Comparison of ENCODE assay signal across 1 cellular context in the genomic region with DNA sequence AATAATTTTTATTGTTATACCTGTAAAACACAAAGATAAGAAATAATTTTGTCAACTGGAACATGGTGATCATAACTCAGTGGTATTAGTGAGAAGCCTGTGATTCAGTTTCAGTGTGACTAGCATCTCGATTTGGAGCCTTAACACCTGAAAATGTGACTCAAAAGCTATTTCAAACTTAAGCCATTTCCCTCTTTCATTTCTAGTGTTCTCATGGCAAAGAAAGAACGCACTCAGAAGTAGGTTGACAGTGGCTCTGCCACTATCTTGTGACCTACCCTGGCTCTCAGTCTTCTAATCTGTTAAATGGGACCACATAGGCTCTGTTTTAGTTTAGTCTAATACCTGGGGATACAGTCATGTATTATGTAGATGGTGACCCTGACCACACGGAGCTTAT.
TF ChIP-seq lines count a peak whose summit lies in the region.

No MANE protein-coding gene starts in this region.

TF ChIP-seq in GM12878, 131 proteins besides CTCF, POLR2A, EP300 and RAD21 (continued from another document and continues in another):
- TF ChIP-seq, protein P1, sequence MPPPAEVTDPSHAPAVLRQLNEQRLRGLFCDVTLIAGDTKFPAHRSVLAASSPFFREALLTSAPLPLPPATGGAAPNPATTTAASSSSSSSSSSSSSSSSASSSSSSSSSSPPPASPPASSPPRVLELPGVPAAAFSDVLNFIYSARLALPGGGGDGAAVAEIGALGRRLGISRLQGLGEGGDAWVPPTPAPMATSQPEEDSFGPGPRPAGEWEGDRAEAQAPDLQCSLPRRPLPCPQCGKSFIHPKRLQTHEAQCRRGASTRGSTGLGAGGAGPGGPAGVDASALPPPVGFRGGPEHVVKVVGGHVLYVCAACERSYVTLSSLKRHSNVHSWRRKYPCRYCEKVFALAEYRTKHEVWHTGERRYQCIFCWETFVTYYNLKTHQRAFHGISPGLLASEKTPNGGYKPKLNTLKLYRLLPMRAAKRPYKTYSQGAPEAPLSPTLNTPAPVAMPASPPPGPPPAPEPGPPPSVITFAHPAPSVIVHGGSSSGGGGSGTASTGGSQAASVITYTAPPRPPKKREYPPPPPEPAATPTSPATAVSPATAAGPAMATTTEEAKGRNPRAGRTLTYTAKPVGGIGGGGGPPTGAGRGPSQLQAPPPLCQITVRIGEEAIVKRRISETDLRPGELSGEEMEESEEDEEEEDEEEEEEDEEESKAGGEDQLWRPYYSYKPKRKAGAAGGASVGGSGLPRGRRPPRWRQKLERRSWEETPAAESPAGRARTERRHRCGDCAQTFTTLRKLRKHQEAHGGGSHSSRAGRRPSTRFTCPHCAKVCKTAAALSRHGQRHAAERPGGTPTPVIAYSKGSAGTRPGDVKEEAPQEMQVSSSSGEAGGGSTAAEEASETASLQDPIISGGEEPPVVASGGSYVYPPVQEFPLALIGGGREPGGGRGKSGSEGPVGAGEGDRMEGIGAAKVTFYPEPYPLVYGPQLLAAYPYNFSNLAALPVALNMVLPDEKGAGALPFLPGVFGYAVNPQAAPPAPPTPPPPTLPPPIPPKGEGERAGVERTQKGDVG (CRISPR knock-in tag; IDR thresholded peaks at IDR 0.05), result no peak
- TF ChIP-seq CEBPB (IDR thresholded peaks at IDR 0.05; ENCODE audit: borderline replicate concordance in 1 of 2, low read depth in 2 of 2, low read length in 2 of 2), result no peak
- TF ChIP-seq MEF2B (IDR thresholded peaks at IDR 0.05; ENCODE audit: partially characterized antibody, poor library complexity, severe bottlenecking), result peak; percentile 79
- no peak for TF ChIP-seq SRF (IDR thresholded peaks at IDR 0.05; ENCODE audit: low read depth in 2 of 2, low read length in 2 of 2)
- TF ChIP-seq, protein P2, sequence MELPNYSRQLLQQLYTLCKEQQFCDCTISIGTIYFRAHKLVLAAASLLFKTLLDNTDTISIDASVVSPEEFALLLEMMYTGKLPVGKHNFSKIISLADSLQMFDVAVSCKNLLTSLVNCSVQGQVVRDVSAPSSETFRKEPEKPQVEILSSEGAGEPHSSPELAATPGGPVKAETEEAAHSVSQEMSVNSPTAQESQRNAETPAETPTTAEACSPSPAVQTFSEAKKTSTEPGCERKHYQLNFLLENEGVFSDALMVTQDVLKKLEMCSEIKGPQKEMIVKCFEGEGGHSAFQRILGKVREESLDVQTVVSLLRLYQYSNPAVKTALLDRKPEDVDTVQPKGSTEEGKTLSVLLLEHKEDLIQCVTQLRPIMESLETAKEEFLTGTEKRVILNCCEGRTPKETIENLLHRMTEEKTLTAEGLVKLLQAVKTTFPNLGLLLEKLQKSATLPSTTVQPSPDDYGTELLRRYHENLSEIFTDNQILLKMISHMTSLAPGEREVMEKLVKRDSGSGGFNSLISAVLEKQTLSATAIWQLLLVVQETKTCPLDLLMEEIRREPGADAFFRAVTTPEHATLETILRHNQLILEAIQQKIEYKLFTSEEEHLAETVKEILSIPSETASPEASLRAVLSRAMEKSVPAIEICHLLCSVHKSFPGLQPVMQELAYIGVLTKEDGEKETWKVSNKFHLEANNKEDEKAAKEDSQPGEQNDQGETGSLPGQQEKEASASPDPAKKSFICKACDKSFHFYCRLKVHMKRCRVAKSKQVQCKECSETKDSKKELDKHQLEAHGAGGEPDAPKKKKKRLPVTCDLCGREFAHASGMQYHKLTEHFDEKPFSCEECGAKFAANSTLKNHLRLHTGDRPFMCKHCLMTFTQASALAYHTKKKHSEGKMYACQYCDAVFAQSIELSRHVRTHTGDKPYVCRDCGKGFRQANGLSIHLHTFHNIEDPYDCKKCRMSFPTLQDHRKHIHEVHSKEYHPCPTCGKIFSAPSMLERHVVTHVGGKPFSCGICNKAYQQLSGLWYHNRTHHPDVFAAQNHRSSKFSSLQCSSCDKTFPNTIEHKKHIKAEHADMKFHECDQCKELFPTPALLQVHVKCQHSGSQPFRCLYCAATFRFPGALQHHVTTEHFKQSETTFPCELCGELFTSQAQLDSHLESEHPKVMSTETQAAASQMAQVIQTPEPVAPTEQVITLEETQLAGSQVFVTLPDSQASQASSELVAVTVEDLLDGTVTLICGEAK (IDR thresholded peaks at IDR 0.05; ENCODE audit: borderline replicate concordance), result no peak
- TF ChIP-seq RBBP5 (conservative IDR thresholded peaks at IDR 0.05), result no peak
- peak; percentile 29; the same call in 1 of the 2 replicates for TF ChIP-seq TCF7 (IDR thresholded peaks at IDR 0.05; ENCODE audit: borderline replicate concordance)
- no peak for TF ChIP-seq WRNIP1 (IDR thresholded peaks at IDR 0.05; ENCODE audit: borderline replicate concordance, low read depth, low read length)
- peak; percentile 84 for TF ChIP-seq RUNX3 (IDR thresholded peaks at IDR 0.05; ENCODE audit: low read length)
- no peak for TF ChIP-seq SUZ12 (IDR thresholded peaks at IDR 0.05; ENCODE audit: unreplicated experiment)
- TF ChIP-seq TAF1 (IDR thresholded peaks at IDR 0.05; ENCODE audit: borderline replicate concordance, low read depth, low read length), result no peak
- no peak for TF ChIP-seq SMC3 (IDR thresholded peaks at IDR 0.05; ENCODE audit: borderline replicate concordance, low read length)
- TF ChIP-seq, protein P3, sequence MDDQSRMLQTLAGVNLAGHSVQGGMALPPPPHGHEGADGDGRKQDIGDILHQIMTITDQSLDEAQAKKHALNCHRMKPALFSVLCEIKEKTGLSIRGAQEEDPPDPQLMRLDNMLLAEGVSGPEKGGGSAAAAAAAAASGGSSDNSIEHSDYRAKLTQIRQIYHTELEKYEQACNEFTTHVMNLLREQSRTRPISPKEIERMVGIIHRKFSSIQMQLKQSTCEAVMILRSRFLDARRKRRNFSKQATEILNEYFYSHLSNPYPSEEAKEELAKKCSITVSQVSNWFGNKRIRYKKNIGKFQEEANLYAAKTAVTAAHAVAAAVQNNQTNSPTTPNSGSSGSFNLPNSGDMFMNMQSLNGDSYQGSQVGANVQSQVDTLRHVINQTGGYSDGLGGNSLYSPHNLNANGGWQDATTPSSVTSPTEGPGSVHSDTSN (IDR thresholded peaks at IDR 0.05; ENCODE audit: insufficient replicate concordance, low read depth, low read length), result no peak
- no peak for TF ChIP-seq ZNF207 (IDR thresholded peaks at IDR 0.05; ENCODE audit: borderline replicate concordance)
- TF ChIP-seq TCF12 (IDR thresholded peaks at IDR 0.05; ENCODE audit: low read depth, low read length), result peak; percentile 66; the same call in 1 of the 2 replicates
- peak; percentile 41; the same call in 1 of the 2 replicates for TF ChIP-seq CHD4 (IDR thresholded peaks at IDR 0.05)
- TF ChIP-seq, protein P4, sequence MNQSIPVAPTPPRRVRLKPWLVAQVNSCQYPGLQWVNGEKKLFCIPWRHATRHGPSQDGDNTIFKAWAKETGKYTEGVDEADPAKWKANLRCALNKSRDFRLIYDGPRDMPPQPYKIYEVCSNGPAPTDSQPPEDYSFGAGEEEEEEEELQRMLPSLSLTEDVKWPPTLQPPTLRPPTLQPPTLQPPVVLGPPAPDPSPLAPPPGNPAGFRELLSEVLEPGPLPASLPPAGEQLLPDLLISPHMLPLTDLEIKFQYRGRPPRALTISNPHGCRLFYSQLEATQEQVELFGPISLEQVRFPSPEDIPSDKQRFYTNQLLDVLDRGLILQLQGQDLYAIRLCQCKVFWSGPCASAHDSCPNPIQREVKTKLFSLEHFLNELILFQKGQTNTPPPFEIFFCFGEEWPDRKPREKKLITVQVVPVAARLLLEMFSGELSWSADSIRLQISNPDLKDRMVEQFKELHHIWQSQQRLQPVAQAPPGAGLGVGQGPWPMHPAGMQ (IDR thresholded peaks at IDR 0.05; ENCODE audit: borderline replicate concordance), result no peak
- peak; percentile 32; the same call in 1 of the 2 replicates for TF ChIP-seq RAD51 (IDR thresholded peaks at IDR 0.05)
- peak; percentile 70 for TF ChIP-seq CBFB (IDR thresholded peaks at IDR 0.05; ENCODE audit: low read depth)
- TF ChIP-seq, protein P5, sequence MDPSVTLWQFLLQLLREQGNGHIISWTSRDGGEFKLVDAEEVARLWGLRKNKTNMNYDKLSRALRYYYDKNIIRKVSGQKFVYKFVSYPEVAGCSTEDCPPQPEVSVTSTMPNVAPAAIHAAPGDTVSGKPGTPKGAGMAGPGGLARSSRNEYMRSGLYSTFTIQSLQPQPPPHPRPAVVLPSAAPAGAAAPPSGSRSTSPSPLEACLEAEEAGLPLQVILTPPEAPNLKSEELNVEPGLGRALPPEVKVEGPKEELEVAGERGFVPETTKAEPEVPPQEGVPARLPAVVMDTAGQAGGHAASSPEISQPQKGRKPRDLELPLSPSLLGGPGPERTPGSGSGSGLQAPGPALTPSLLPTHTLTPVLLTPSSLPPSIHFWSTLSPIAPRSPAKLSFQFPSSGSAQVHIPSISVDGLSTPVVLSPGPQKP (IDR thresholded peaks at IDR 0.05; ENCODE audit: low read depth, low read length), result no peak
- TF ChIP-seq ZBED1 (IDR thresholded peaks at IDR 0.05; ENCODE audit: borderline replicate concordance), result peak; percentile 73; the same call in 1 of the 2 replicates
- TF ChIP-seq SIN3A (IDR thresholded peaks at IDR 0.05; ENCODE audit: low read depth, low read length), result no peak
- peak; percentile 69 for TF ChIP-seq PAX5 (IDR thresholded peaks at IDR 0.05; ENCODE audit: borderline replicate concordance, low read depth, low read length)
- TF ChIP-seq GATAD2B (conservative IDR thresholded peaks at IDR 0.05; ENCODE audit: low read depth), result peak; percentile 44; the same call in 1 of the 2 replicates
- TF ChIP-seq, protein P6, sequence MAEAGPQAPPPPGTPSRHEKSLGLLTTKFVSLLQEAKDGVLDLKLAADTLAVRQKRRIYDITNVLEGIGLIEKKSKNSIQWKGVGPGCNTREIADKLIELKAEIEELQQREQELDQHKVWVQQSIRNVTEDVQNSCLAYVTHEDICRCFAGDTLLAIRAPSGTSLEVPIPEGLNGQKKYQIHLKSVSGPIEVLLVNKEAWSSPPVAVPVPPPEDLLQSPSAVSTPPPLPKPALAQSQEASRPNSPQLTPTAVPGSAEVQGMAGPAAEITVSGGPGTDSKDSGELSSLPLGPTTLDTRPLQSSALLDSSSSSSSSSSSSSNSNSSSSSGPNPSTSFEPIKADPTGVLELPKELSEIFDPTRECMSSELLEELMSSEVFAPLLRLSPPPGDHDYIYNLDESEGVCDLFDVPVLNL (IDR thresholded peaks at IDR 0.05; ENCODE audit: low read depth, low read length), result no peak
- peak; percentile 89 for TF ChIP-seq NFIC (IDR thresholded peaks at IDR 0.05; ENCODE audit: low read depth, low read length)
- TF ChIP-seq, protein P7, sequence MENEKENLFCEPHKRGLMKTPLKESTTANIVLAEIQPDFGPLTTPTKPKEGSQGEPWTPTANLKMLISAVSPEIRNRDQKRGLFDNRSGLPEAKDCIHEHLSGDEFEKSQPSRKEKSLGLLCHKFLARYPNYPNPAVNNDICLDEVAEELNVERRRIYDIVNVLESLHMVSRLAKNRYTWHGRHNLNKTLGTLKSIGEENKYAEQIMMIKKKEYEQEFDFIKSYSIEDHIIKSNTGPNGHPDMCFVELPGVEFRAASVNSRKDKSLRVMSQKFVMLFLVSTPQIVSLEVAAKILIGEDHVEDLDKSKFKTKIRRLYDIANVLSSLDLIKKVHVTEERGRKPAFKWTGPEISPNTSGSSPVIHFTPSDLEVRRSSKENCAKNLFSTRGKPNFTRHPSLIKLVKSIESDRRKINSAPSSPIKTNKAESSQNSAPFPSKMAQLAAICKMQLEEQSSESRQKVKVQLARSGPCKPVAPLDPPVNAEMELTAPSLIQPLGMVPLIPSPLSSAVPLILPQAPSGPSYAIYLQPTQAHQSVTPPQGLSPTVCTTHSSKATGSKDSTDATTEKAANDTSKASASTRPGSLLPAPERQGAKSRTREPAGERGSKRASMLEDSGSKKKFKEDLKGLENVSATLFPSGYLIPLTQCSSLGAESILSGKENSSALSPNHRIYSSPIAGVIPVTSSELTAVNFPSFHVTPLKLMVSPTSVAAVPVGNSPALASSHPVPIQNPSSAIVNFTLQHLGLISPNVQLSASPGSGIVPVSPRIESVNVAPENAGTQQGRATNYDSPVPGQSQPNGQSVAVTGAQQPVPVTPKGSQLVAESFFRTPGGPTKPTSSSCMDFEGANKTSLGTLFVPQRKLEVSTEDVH (IDR thresholded peaks at IDR 0.05; ENCODE audit: low read depth, partially characterized antibody), result no peak
- peak; percentile 97 for TF ChIP-seq JUNB (IDR thresholded peaks at IDR 0.05)
- TF ChIP-seq NR2F1 (conservative IDR thresholded peaks at IDR 0.05), result peak; percentile 22
- TF ChIP-seq BCL11A (IDR thresholded peaks at IDR 0.05; ENCODE audit: low read depth, low read length), result peak; percentile 89
- no peak for TF ChIP-seq LARP7 (IDR thresholded peaks at IDR 0.05)
- no peak for TF ChIP-seq STAT1 (conservative IDR thresholded peaks at IDR 0.05)
- no peak for TF ChIP-seq RFX5 (IDR thresholded peaks at IDR 0.05; ENCODE audit: low read depth, low read length)
- no peak for TF ChIP-seq CREB1 (IDR thresholded peaks at IDR 0.05; ENCODE audit: low read depth)
- no peak for TF ChIP-seq NFXL1 (IDR thresholded peaks at IDR 0.05; ENCODE audit: borderline replicate concordance)
- TF ChIP-seq ZNF274 (IDR thresholded peaks at IDR 0.05; ENCODE audit: insufficient read depth, insufficient read length), result no peak
- no peak for TF ChIP-seq MYB (IDR thresholded peaks at IDR 0.05; ENCODE audit: borderline replicate concordance, low read depth, low read length)
- no peak for TF ChIP-seq EGR1 (IDR thresholded peaks at IDR 0.05; ENCODE audit: borderline replicate concordance in 1 of 2, low read depth in 2 of 2, low read length in 2 of 2)
- no peak for TF ChIP-seq ASH2L (IDR thresholded peaks at IDR 0.05; ENCODE audit: borderline replicate concordance, low read depth)
- no peak for TF ChIP-seq NR2C2 (IDR thresholded peaks at IDR 0.05; ENCODE audit: borderline replicate concordance, control insufficient read depth, insufficient read length, low read depth)
- no peak for TF ChIP-seq SMAD5 (IDR thresholded peaks at IDR 0.05; ENCODE audit: low read depth)
- TF ChIP-seq SREBF2 (IDR thresholded peaks at IDR 0.05; ENCODE audit: low read length), result no peak
- no peak for TF ChIP-seq PAX8 (IDR thresholded peaks at IDR 0.05)
- TF ChIP-seq, protein P8, sequence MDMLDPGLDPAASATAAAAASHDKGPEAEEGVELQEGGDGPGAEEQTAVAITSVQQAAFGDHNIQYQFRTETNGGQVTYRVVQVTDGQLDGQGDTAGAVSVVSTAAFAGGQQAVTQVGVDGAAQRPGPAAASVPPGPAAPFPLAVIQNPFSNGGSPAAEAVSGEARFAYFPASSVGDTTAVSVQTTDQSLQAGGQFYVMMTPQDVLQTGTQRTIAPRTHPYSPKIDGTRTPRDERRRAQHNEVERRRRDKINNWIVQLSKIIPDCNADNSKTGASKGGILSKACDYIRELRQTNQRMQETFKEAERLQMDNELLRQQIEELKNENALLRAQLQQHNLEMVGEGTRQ (IDR thresholded peaks at IDR 0.05; ENCODE audit: borderline replicate concordance, low read depth, low read length), result no peak
- TF ChIP-seq SPI1 (IDR thresholded peaks at IDR 0.05; ENCODE audit: borderline replicate concordance, insufficient read depth, low read depth, low read length), result peak; percentile 84
